ENCODE assay signal across 12 cellular contexts in the genomic region with DNA sequence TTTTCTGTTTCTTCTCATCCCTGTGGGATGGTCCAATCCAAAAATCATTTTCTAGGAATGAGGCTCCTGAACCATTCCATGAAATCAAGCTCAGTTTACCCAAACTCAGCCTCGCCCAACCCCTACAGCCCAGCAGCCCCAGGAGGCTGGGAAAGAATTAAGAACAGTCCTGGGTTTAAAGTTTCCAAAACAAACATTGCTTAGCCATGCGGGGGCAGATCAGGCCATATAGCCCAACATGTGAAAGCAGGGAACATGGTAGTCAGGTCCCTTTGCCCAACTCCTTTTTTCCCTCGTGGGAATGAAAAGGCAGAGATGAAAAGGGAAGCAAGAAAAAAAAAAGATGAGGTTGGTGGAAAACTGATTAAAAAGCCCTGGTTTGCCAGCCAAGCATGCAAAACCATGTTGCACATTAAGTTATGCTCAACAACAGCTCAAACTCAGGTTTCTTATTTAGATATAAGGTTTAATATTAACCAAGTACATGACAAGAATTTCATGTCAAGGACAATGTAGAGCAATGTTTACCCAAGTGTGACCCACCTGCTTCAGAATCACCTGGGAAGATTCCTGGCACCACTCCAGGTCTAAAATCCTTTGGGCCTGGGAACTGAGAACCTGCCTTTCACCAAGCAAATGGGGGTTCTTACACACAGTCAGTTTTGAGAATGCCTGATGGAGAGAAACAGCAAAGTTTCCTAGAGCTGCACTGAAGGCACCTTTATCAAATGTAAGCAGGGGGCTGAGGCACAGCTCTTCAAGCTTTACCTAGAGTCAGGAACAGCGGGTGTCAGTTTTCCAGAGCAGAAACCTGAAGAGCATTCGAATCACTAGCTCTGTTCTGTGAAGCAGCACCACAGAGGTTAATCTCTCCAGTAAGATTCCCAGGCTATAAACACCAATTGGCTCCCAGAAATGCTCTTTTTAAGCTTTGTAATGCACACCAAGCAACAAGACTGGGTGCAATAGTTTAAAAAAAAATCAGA. TPM values are rescaled to one million over a fixed set of nuclear protein-coding genes. Genes with fewer than 3 reads are reported as not detected.
DNase-seq lines count a peak whose midpoint lies in the region; ATAC-seq and TF ChIP-seq lines count a peak whose summit lies in the region.
"Had no signal": no experiment of that assay in that cellular context is flagged by ENCODE, and none has a peak within 500 bp of the region (broad histone marks: within the 10 kb centered on the region; RNA-seq: fewer than 3 reads in every experiment).

No MANE protein-coding gene starts in this region.

- H3K4me1 Mint-ChIP-seq in type B pancreatic cell (ENCODE audit: unreplicated experiment): peaks cover 41% of the 10 kb centered on the region

- peak overlapping the region; percentile 57 for H3K4me3 ChIP-seq in neuron (ENCODE audit: low read length)

- peak; percentile 25 for DNase-seq in ELF-1 (ENCODE audit: low read depth, low spot score)
- peak; percentile 52 for DNase-seq in cerebellum (ENCODE audit: low spot score)
- DNase-seq in type B pancreatic cell (ENCODE audit: extremely low spot score, unreplicated experiment): no peak
- DNase-seq in activated CD4-positive, alpha-beta T cell treated with anti-CD3 and anti-CD28 coated beads, Interleukin-2, amount 50 U/mL, for 1 hour: no peak
- DNase-seq in NOMO-1 (lab: John Stamatoyannopoulos, UW; ENCODE audit: unreplicated experiment in 2 of 2): no peak
- DNase-seq: activated T-cell treated with anti-CD3 and anti-CD28 coated beads, Interleukin-2, amount 50 U/mL, for 4 hours; IMR-90; NK-92 treated with Interleukin-12 subunit alpha and Interleukin-12 subunit beta, amount 100 ng/mL, for 24 hours had no signal

- H3K9me3 ChIP-seq in neuron (ENCODE audit: low read length): no peaks in the 10 kb centered on the region

- peaks cover 42% of the 10 kb centered on the region for H3K4me1 ChIP-seq in neuron (ENCODE audit: insufficient read depth, low read length)

- H3K27me3 ChIP-seq in neuron (ENCODE audit: insufficient read depth, low read length): no peaks in the 10 kb centered on the region

- H3K4me3 Mint-ChIP-seq in type B pancreatic cell: no peak overlapping the region
- H3K4me3 Mint-ChIP-seq: activated T-cell treated with anti-CD3 and anti-CD28 coated beads, Interleukin-2, amount 50 U/mL, for 4 hours had no signal

- H2AFZ ChIP-seq in neuron (ENCODE audit: low read depth, low read length): no peak overlapping the region

- TF ChIP-seq CTCF in type B pancreatic cell (conservative IDR thresholded peaks at IDR 0.05): no peak

- H3K27ac Mint-ChIP-seq in type B pancreatic cell: no peak overlapping the region

- H3K36me3 Mint-ChIP-seq in type B pancreatic cell: peaks cover 5% of the 10 kb centered on the region

- H3K36me3 ChIP-seq in neuron (ENCODE audit: insufficient read depth, low read length): no peaks in the 10 kb centered on the region

- ATAC-seq in HG02759 (IDR thresholded peaks at IDR 0.05; ENCODE audit: unreplicated experiment) (peak; percentile 55), SK-N-SH treated with all-trans-retinoic acid at 6 μM for 48 hours (no peak)
- ATAC-seq: activated T-cell treated with anti-CD3 and anti-CD28 coated beads, Interleukin-2, amount 50 U/mL, for 4 hours had no signal

- H3K9me3 Mint-ChIP-seq in type B pancreatic cell: peaks cover 5% of the 10 kb centered on the region
- H3K9me3 Mint-ChIP-seq: activated T-cell treated with anti-CD3 and anti-CD28 coated beads, Interleukin-2, amount 50 U/mL, for 4 hours had no signal

- peaks cover 13% of the 10 kb centered on the region for H3K27me3 Mint-ChIP-seq in type B pancreatic cell

TF ChIP-seq in SK-N-SH treated with all-trans-retinoic acid at 6 μM for 48 hours, 23 proteins besides CTCF, POLR2A, EP300 and RAD21:
- TF ChIP-seq ESRRG (CRISPR knock-in tag; IDR thresholded peaks at IDR 0.05) (no peak), ZC3H10 (CRISPR knock-in tag; IDR thresholded peaks at IDR 0.05) (no peak), SNAI2 (CRISPR knock-in tag; IDR thresholded peaks at IDR 0.05) (no peak), TOX (CRISPR knock-in tag; IDR thresholded peaks at IDR 0.05; ENCODE audit: borderline replicate concordance) (no peak), CSDC2 (CRISPR knock-in tag; IDR thresholded peaks at IDR 0.05) (no peak), ZNF70 (CRISPR knock-in tag; IDR thresholded peaks at IDR 0.05) (no peak), ZFP30 (CRISPR knock-in tag; IDR thresholded peaks at IDR 0.05) (no peak), ZNF565 (CRISPR knock-in tag; conservative IDR thresholded peaks at IDR 0.05; ENCODE audit: low read depth) (no peak), RARB (CRISPR knock-in tag; IDR thresholded peaks at IDR 0.05) (no peak), OSR1 (CRISPR knock-in tag; IDR thresholded peaks at IDR 0.05) (no peak), ZFP3 (CRISPR knock-in tag; IDR thresholded peaks at IDR 0.05) (no peak), ISL1 (CRISPR knock-in tag; IDR thresholded peaks at IDR 0.05) (no peak), PPARA (CRISPR knock-in tag; IDR thresholded peaks at IDR 0.05; ENCODE audit: borderline replicate concordance) (no peak), GLIS3 (CRISPR knock-in tag; IDR thresholded peaks at IDR 0.05) (no peak), BACH2 (CRISPR knock-in tag; IDR thresholded peaks at IDR 0.05; ENCODE audit: borderline replicate concordance) (no peak), ZNF8 (CRISPR knock-in tag; IDR thresholded peaks at IDR 0.05) (no peak)
- TF ChIP-seq, protein P1, sequence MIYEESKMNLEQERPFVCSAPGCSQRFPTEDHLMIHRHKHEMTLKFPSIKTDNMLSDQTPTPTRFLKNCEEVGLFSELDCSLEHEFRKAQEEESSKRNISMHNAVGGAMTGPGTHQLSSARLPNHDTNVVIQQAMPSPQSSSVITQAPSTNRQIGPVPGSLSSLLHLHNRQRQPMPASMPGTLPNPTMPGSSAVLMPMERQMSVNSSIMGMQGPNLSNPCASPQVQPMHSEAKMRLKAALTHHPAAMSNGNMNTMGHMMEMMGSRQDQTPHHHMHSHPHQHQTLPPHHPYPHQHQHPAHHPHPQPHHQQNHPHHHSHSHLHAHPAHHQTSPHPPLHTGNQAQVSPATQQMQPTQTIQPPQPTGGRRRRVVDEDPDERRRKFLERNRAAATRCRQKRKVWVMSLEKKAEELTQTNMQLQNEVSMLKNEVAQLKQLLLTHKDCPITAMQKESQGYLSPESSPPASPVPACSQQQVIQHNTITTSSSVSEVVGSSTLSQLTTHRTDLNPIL (CRISPR knock-in tag; IDR thresholded peaks at IDR 0.05; ENCODE audit: low read depth): no peak
- TF ChIP-seq, protein P2, sequence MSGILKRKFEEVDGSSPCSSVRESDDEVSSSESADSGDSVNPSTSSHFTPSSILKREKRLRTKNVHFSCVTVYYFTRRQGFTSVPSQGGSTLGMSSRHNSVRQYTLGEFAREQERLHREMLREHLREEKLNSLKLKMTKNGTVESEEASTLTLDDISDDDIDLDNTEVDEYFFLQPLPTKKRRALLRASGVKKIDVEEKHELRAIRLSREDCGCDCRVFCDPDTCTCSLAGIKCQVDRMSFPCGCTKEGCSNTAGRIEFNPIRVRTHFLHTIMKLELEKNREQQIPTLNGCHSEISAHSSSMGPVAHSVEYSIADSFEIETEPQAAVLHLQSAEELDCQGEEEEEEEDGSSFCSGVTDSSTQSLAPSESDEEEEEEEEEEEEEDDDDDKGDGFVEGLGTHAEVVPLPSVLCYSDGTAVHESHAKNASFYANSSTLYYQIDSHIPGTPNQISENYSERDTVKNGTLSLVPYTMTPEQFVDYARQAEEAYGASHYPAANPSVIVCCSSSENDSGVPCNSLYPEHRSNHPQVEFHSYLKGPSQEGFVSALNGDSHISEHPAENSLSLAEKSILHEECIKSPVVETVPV (CRISPR knock-in tag; IDR thresholded peaks at IDR 0.05): no peak
- TF ChIP-seq, protein P3, sequence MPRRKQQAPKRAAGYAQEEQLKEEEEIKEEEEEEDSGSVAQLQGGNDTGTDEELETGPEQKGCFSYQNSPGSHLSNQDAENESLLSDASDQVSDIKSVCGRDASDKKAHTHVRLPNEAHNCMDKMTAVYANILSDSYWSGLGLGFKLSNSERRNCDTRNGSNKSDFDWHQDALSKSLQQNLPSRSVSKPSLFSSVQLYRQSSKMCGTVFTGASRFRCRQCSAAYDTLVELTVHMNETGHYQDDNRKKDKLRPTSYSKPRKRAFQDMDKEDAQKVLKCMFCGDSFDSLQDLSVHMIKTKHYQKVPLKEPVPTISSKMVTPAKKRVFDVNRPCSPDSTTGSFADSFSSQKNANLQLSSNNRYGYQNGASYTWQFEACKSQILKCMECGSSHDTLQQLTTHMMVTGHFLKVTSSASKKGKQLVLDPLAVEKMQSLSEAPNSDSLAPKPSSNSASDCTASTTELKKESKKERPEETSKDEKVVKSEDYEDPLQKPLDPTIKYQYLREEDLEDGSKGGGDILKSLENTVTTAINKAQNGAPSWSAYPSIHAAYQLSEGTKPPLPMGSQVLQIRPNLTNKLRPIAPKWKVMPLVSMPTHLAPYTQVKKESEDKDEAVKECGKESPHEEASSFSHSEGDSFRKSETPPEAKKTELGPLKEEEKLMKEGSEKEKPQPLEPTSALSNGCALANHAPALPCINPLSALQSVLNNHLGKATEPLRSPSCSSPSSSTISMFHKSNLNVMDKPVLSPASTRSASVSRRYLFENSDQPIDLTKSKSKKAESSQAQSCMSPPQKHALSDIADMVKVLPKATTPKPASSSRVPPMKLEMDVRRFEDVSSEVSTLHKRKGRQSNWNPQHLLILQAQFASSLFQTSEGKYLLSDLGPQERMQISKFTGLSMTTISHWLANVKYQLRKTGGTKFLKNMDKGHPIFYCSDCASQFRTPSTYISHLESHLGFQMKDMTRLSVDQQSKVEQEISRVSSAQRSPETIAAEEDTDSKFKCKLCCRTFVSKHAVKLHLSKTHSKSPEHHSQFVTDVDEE (CRISPR knock-in tag; IDR thresholded peaks at IDR 0.05): no peak
- TF ChIP-seq, protein P4, sequence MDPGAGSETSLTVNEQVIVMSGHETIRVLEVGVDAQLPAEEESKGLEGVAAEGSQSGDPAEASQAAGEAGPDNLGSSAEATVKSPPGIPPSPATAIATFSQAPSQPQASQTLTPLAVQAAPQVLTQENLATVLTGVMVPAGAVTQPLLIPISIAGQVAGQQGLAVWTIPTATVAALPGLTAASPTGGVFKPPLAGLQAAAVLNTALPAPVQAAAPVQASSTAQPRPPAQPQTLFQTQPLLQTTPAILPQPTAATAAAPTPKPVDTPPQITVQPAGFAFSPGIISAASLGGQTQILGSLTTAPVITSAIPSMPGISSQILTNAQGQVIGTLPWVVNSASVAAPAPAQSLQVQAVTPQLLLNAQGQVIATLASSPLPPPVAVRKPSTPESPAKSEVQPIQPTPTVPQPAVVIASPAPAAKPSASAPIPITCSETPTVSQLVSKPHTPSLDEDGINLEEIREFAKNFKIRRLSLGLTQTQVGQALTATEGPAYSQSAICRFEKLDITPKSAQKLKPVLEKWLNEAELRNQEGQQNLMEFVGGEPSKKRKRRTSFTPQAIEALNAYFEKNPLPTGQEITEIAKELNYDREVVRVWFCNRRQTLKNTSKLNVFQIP (CRISPR knock-in tag; IDR thresholded peaks at IDR 0.05; ENCODE audit: borderline replicate concordance, low read depth): no peak

RNA-seq across cellular contexts. Expression of a gene that starts 1.7 kb away (rescaled TPM):
- total RNA-seq in cerebellum (37.3 TPM), type B pancreatic cell (ENCODE audit: low replicate concordance) (8.6 and 50.8 TPM in 2 replicates)
- total RNA-seq: T-helper 2 cell treated with Interferon-gamma antibody and Interleukin-4, amounts not matched to agents 100 ng/mL and 5 ng/mL, for 36 hours had no signal

Comparison
In these comparisons a context has a peak if more than half of its experiments do, and no peak if none do; other contexts are left out.
1. DNase-seq: peak in ELF-1 (single experiment) and cerebellum (single experiment); none in type B pancreatic cell (single experiment), activated CD4-positive, alpha-beta T cell treated with anti-CD3 and anti-CD28 coated beads, Interleukin-2, amount 50 U/mL, for 1 hour (single experiment) and NOMO-1 (0 of 2).